ENCODE assay signal across 8 cellular contexts in genomic region chr5:79020861-79021561, GRCh38. TPM values are rescaled to one million over a fixed set of nuclear protein-coding genes. Genes with fewer than 3 reads are reported as not detected.
DNase-seq lines count a peak whose midpoint lies in the region; ATAC-seq, FAIRE-seq and TF ChIP-seq lines count a peak whose summit lies in the region.

No MANE protein-coding gene starts in this region.

- peaks cover 0 to 11% of the 10 kb centered on the region in 2 experiments; a peak in 3 of 4 replicates for H3K4me1 ChIP-seq in SK-N-SH (ENCODE audit: control insufficient read depth in 1 of 2, insufficient read depth in 2 of 2, low read depth in 1 of 2, low read length in 1 of 2)
- no peaks in the 10 kb centered on the region; a peak in 1 of 5 replicates for H3K4me1 ChIP-seq in K562 (replicated peaks in 1 of 2; ENCODE audit: control insufficient read depth in 2 of 2, insufficient read depth in 2 of 2, low read length in 2 of 2)

- peak; percentile 88 for TF ChIP-seq RAD21 in SK-N-SH (IDR thresholded peaks at IDR 0.05; ENCODE audit: low read length)
- peak; percentile 85 to 89 for TF ChIP-seq RAD21 in K562 (CRISPR knock-in tag; conservative IDR thresholded peaks at IDR 0.05 in 1 of 2, IDR thresholded peaks at IDR 0.05 in 1 of 2)

- H4K20me1 ChIP-seq in SK-N-SH (ENCODE audit: insufficient read depth), result no peaks in the 10 kb centered on the region
- H4K20me1 ChIP-seq in K562 (replicated peaks; ENCODE audit: control insufficient read depth, insufficient read depth, low read length), result no peaks in the 10 kb centered on the region

- H3K9me3 ChIP-seq in SK-N-SH (no peaks in the 10 kb centered on the region), K562 (replicated peaks; ENCODE audit: control insufficient read depth, insufficient read depth, low read depth, low read length) (no peaks in the 10 kb centered on the region)

- peak; percentile 91 for ATAC-seq in K562
- peak; percentile 86 for ATAC-seq in sciatic nerve
- no peak for ATAC-seq in HG03025 (IDR thresholded peaks at IDR 0.05; ENCODE audit: low FRiP score, unreplicated experiment)
- no peak for ATAC-seq in HG02981 (IDR thresholded peaks at IDR 0.05; ENCODE audit: unreplicated experiment)

- DNase-seq in G401 (ENCODE audit: low spot score) (peak; percentile 67), KBM-7 (peak; percentile 75), SK-N-SH (peak; percentile 33), K562 (ENCODE audit: extremely low read depth in 1 of 4, low spot score in 3 of 4) (peak; percentile 18 to 61 (median 40)), iPS DF 19.7 (ENCODE audit: low read depth, low spot score) (peak; percentile 33), sciatic nerve (ENCODE audit: low spot score) (peak; percentile 77)

- H3K79me2 ChIP-seq in SK-N-SH (ENCODE audit: insufficient read depth) (no peaks in the 10 kb centered on the region), K562 (ENCODE audit: control insufficient read depth, insufficient read depth, low read length) (no peaks in the 10 kb centered on the region)

- peak overlapping the region; percentile 29 to 38; a peak in 3 of 4 replicates for H3K4me3 ChIP-seq in SK-N-SH (ENCODE audit: low read depth in 2 of 2, low read length in 1 of 2)
- H3K4me3 ChIP-seq in K562, result no peak overlapping the region

- FAIRE-seq in K562 (lab: Jason Lieb, UNC), result peak; percentile 86

- H3K27ac ChIP-seq in SK-N-SH (ENCODE audit: low read depth in 2 of 2, low read length in 1 of 2), result peak overlapping the region in 1 of 2 experiments; percentile 60; a peak in 3 of 4 replicates
- H3K27ac ChIP-seq in K562 (ENCODE audit: extremely low read depth, low read depth, low read length), result no peak overlapping the region

- H3K9me2 ChIP-seq in SK-N-SH, result no peaks in the 10 kb centered on the region

- in situ Hi-C loops in G401 (cut with HindIII; ENCODE audit: low sequenced_read_pairs) (no loop called here), KBM-7 (cut with MboI; ENCODE audit: low pct_unique_long_range_greater_than_20kb, low sequenced_read_pairs) (loop anchor here (25.0 kb wide), 2 partner anchors 91 to 441 kb away; partner anchors contain the start of gene BHMT), K562 (cut with MboI) (loop anchor here (10.0 to 25.0 kb wide), 2 partner anchors 454 to 1291 kb away; partner anchors contain the start of gene SPZ1)

- WGBS in SK-N-SH (ENCODE audit: low lambda C conversion rate), result 46% methylated on average over 14 of the region's 14 CpGs
- WGBS in K562 (ENCODE audit: insufficient coverage, low coverage, missing lambda C conversion rate), result 17% methylated on average over 14 of the region's 14 CpGs

- peaks cover 8% of the 10 kb centered on the region for H3F3A ChIP-seq in SK-N-SH (replicated peaks; ENCODE audit: insufficient read depth)

- peak overlapping the region; percentile 23; the same call in 1 of the 2 replicates for H3K9ac ChIP-seq in SK-N-SH
- no peak overlapping the region for H3K9ac ChIP-seq in K562 (ENCODE audit: insufficient read depth in 1 of 2, low read depth in 2 of 2, low read length in 2 of 2)

- H2AFZ ChIP-seq in SK-N-SH (ENCODE audit: low read depth), result peak overlapping the region; percentile 78
- peak overlapping the region; percentile 18; the same call in 1 of the 2 replicates for H2AFZ ChIP-seq in K562 (ENCODE audit: low read depth, low read length)

- H3K4me2 ChIP-seq in SK-N-SH (peak overlapping the region; percentile 35), K562 (ENCODE audit: insufficient read depth, low read length) (no peak overlapping the region)

- H3K9me1 ChIP-seq in K562 (ENCODE audit: control insufficient read depth, insufficient read depth, low read length), result no peaks in the 10 kb centered on the region

- intact Hi-C loops in K562 (cut with micrococcal nuclease), result loop anchor here (1.0 to 10.0 kb wide), 2 partner anchors 121 to 834 kb away; no protein-coding TSS in a partner anchor
- intact Hi-C loops in sciatic nerve (cut with DNase I), result loop anchor here (1.0 to 10.0 kb wide), 2 partner anchors 45 to 114 kb away; no protein-coding TSS in a partner anchor

- CTCF ChIA-PET in SK-N-SH (lab: Yijun Ruan, JAX) (interaction anchor here (0.5 to 9.8 kb wide), 58 partner anchors 12 to 1063 kb away, joined by 3 to 585 read pairs (median 4); partner anchors contain the start of gene ARSB), K562 (lab: Yijun Ruan, JAX; ENCODE audit: low intra/inter-chr PET ratio) (interaction anchor here (0.5 to 2.8 kb wide), 7 partner anchors 89 to 1063 kb away, joined by 3 to 32 read pairs (median 5); no protein-coding TSS in a partner anchor)

- H3K27me3 ChIP-seq in SK-N-SH (ENCODE audit: insufficient read depth) (no peaks in the 10 kb centered on the region), K562 (ENCODE audit: control insufficient read depth in 2 of 2, insufficient read depth in 2 of 2, low read length in 2 of 2) (no peaks in the 10 kb centered on the region; a peak in 2 of 5 replicates)

- POLR2A ChIA-PET in SK-N-SH (lab: Yijun Ruan, JAX) (interaction anchor here (0.5 kb wide), 1 partner anchor 40 kb away, joined by 3 read pairs; no protein-coding TSS in a partner anchor), K562 (lab: Yijun Ruan, JAX) (interaction anchor here (0.7 to 1.3 kb wide), 4 partner anchors 9 to 112 kb away, joined by 3 to 10 read pairs (median 3); no protein-coding TSS in a partner anchor)

- no TSS peak for BruUV-seq in K562 (replicated peaks; lab: Mats Ljungman, UMichigan)

- TF ChIP-seq EP300 in SK-N-SH (IDR thresholded peaks at IDR 0.05; ENCODE audit: borderline replicate concordance in 1 of 2, low read depth in 1 of 2, low read length in 1 of 2) (peak in 1 of 2 experiments; percentile 22; a peak in 1 of 4 replicates), K562 (IDR thresholded peaks at IDR 0.05; ENCODE audit: low read length) (no peak)

- TF ChIP-seq POLR2A in K562 (conservative IDR thresholded peaks at IDR 0.05), result no peak

- TF ChIP-seq CTCF in SK-N-SH (IDR thresholded peaks at IDR 0.05) (peak; percentile 91), K562 (IDR thresholded peaks at IDR 0.05 in 2 of 3, conservative IDR thresholded peaks at IDR 0.05 in 1 of 3; ENCODE audit: insufficient read depth in 2 of 3, low read depth in 1 of 3, low read length in 3 of 3) (peak; percentile 80 to 88 (median 86))

- no peaks in the 10 kb centered on the region for H3K36me3 ChIP-seq in SK-N-SH (replicated peaks in 1 of 2; ENCODE audit: control insufficient read depth in 1 of 2, insufficient read depth in 2 of 2, low read length in 1 of 2)
- no peaks in the 10 kb centered on the region for H3K36me3 ChIP-seq in K562 (ENCODE audit: control insufficient read depth, insufficient read depth, low read length)

RNA-seq across cellular contexts. Expression of gene ARSB, which starts 35.9 kb away (rescaled TPM):
- 10.6 and 22.2 TPM in 2 replicates for total RNA-seq in G401 (2014; rRNA removed; shearing (Covaris generic))
- polyA plus RNA-seq in SK-N-SH (2012; rRNA removed) (12.5 and 17.6 TPM in 2 replicates), K562 (2011; rRNA removed) (1.7 and 3.1 TPM in 2 replicates), K562 (2014; fragmentation: Illumina TruSeq; extraction: Trizol) (1.7 and 2.4 TPM in 2 replicates), K562 (2014; fragmentation: Nextera tagmentation; extraction: Ambion mirVana) (under 1 TPM; 0.52 to 0.68 TPM), K562 (2014; rRNA removed) (1.4 and 2.8 TPM in 2 replicates)
- polyA plus RNA-seq in SK-N-SH (2012; cell fraction: cytosol; rRNA removed), result 14.8 and 16.5 TPM in 2 replicates
- polyA plus RNA-seq in SK-N-SH (2012; cell fraction: nucleus; rRNA removed), result 8.7 and 9.2 TPM in 2 replicates
- 3.2 and 3.3 TPM in 2 replicates for total RNA-seq in K562 (2011; cell fraction: chromatin; rRNA removed; ENCODE audit: low replicate concordance)
- 3.7 TPM in 2 replicates for total RNA-seq in K562 (2011; cell fraction: nucleolus; rRNA removed)
- total RNA-seq in K562 (2011; cell fraction: nucleoplasm; rRNA removed), result 4.0 and 6.5 TPM in 2 replicates
- total RNA-seq in K562 (2014; rRNA removed) (1.7 and 2.9 TPM in 2 replicates), K562 (2014; rRNA removed; fragmentation: Illumina TruSeq; extraction: Trizol) (3.2 TPM in 2 replicates), K562 (2015; rRNA removed; fragmentation: Illumina TruSeq; extraction: Trizol) (4.5 and 4.6 TPM in 2 replicates), K562 (2021) (3.2 and 3.3 TPM in 2 replicates), sciatic nerve (7.0 TPM)
- 1.4 and 2.9 TPM in 2 replicates for polyA plus RNA-seq in K562 (2011; cell fraction: cytosol; rRNA removed)
- polyA plus RNA-seq in K562 (2011; cell fraction: nucleus; rRNA removed), result 0.58 and 0.88 TPM in 2 replicates
- 2.0 and 2.4 TPM in 2 replicates for polyA plus RNA-seq in K562 (2012)
- 2.8 and 4.6 TPM in 2 replicates for polyA minus RNA-seq in K562 (2011; rRNA and poly(A)+ RNA removed)
- polyA minus RNA-seq in K562 (2011; cell fraction: cytosol; rRNA and poly(A)+ RNA removed), result 2.2 and 4.1 TPM in 2 replicates
- 1.2 and 1.3 TPM in 2 replicates for polyA minus RNA-seq in K562 (2011; cell fraction: nucleus; rRNA and poly(A)+ RNA removed)

RNA-seq across cellular contexts. Expression of gene DMGDH, which starts 48.5 kb away (rescaled TPM):
- total RNA-seq in G401 (2014; rRNA removed; shearing (Covaris generic)), result not detected in 2 replicates
- 0.56 and 0.70 TPM in 2 replicates for polyA plus RNA-seq in SK-N-SH (2012; rRNA removed)
- polyA plus RNA-seq in SK-N-SH (2012; cell fraction: cytosol; rRNA removed), result 0.28 and 0.41 TPM in 2 replicates
- polyA plus RNA-seq in SK-N-SH (2012; cell fraction: nucleus; rRNA removed), result 0.79 and 1.5 TPM in 2 replicates
- not detected in 2 replicates for total RNA-seq in K562 (2011; cell fraction: chromatin; rRNA removed; ENCODE audit: low replicate concordance)
- total RNA-seq in K562 (2011; cell fraction: nucleolus; rRNA removed), result not detected in 2 replicates
- 1.2 TPM in 1 of 2 replicates, not detected in the other for total RNA-seq in K562 (2011; cell fraction: nucleoplasm; rRNA removed)
- total RNA-seq in K562 (2014; rRNA removed), result not detected in 2 replicates
- not detected in 2 replicates for total RNA-seq in K562 (2014; rRNA removed; fragmentation: Illumina TruSeq; extraction: Trizol)
- 0.38 TPM in 1 of 2 replicates, not detected in the other for total RNA-seq in K562 (2015; rRNA removed; fragmentation: Illumina TruSeq; extraction: Trizol)
- total RNA-seq in K562 (2021), result 0.51 and 0.58 TPM in 2 replicates
- not detected in 2 replicates for polyA plus RNA-seq in K562 (2011; rRNA removed)
- polyA plus RNA-seq in K562 (2011; cell fraction: cytosol; rRNA removed), result not detected in 2 replicates
- 0.63 TPM in 1 of 2 replicates, not detected in the other for polyA plus RNA-seq in K562 (2011; cell fraction: nucleus; rRNA removed)
- polyA plus RNA-seq in K562 (2012), result 1.4 TPM in 1 of 2 replicates, not detected in the other
- not detected in 2 replicates for polyA plus RNA-seq in K562 (2014; fragmentation: Illumina TruSeq; extraction: Trizol)
- under 1 TPM in 1 of 2 experiments, not detected in 1; 0.13 TPM for polyA plus RNA-seq in K562 (2014; fragmentation: Nextera tagmentation; extraction: Ambion mirVana)
- polyA plus RNA-seq in K562 (2014; rRNA removed), result not detected in 2 replicates
- polyA minus RNA-seq in K562 (2011; rRNA and poly(A)+ RNA removed), result not detected in 2 replicates
- polyA minus RNA-seq in K562 (2011; cell fraction: cytosol; rRNA and poly(A)+ RNA removed), result not detected in 2 replicates
- not detected in 2 replicates for polyA minus RNA-seq in K562 (2011; cell fraction: nucleus; rRNA and poly(A)+ RNA removed)
- 8.0 TPM for total RNA-seq in sciatic nerve

RNA-seq across cellular contexts. Expression of gene BHMT2, which starts 48.6 kb away (rescaled TPM):
- total RNA-seq in G401 (2014; rRNA removed; shearing (Covaris generic)), result not detected in 2 replicates
- not detected in 2 replicates for polyA plus RNA-seq in SK-N-SH (2012; rRNA removed)
- not detected in 2 replicates for polyA plus RNA-seq in SK-N-SH (2012; cell fraction: cytosol; rRNA removed)
- not detected in 2 replicates for polyA plus RNA-seq in SK-N-SH (2012; cell fraction: nucleus; rRNA removed)
- not detected in 2 replicates for total RNA-seq in K562 (2011; cell fraction: chromatin; rRNA removed; ENCODE audit: low replicate concordance)
- total RNA-seq in K562 (2011; cell fraction: nucleolus; rRNA removed), result not detected in 2 replicates
- total RNA-seq in K562 (2011; cell fraction: nucleoplasm; rRNA removed), result not detected in 2 replicates
- total RNA-seq in K562 (2014; rRNA removed), result not detected in 2 replicates
- total RNA-seq in K562 (2014; rRNA removed; fragmentation: Illumina TruSeq; extraction: Trizol), result not detected in 2 replicates
- total RNA-seq in K562 (2015; rRNA removed; fragmentation: Illumina TruSeq; extraction: Trizol), result not detected in 2 replicates
- not detected in 2 replicates for total RNA-seq in K562 (2021)
- not detected in 2 replicates for polyA plus RNA-seq in K562 (2011; rRNA removed)
- polyA plus RNA-seq in K562 (2011; cell fraction: cytosol; rRNA removed), result not detected in 2 replicates
- polyA plus RNA-seq in K562 (2011; cell fraction: nucleus; rRNA removed), result not detected in 2 replicates
- polyA plus RNA-seq in K562 (2012), result not detected in 2 replicates
- polyA plus RNA-seq in K562 (2014; fragmentation: Illumina TruSeq; extraction: Trizol), result not detected in 2 replicates
- polyA plus RNA-seq in K562 (2014; fragmentation: Nextera tagmentation; extraction: Ambion mirVana), result not detected
- not detected in 2 replicates for polyA plus RNA-seq in K562 (2014; rRNA removed)
- not detected in 2 replicates for polyA minus RNA-seq in K562 (2011; rRNA and poly(A)+ RNA removed)
- polyA minus RNA-seq in K562 (2011; cell fraction: cytosol; rRNA and poly(A)+ RNA removed), result not detected in 2 replicates
- polyA minus RNA-seq in K562 (2011; cell fraction: nucleus; rRNA and poly(A)+ RNA removed), result not detected in 2 replicates
- total RNA-seq in sciatic nerve, result 33.2 TPM

Comparison
In these comparisons a context has a peak if more than half of its experiments do, and no peak if none do; other contexts are left out.
1. ATAC-seq: peak in K562 (single experiment) and sciatic nerve (single experiment); none in HG03025 (single experiment) and HG02981 (single experiment).
2. RNA of gene BHMT2, which starts 48.6 kb away (total RNA-seq): 33.2 TPM in sciatic nerve (single experiment); not detected in G401 and not detected in K562; every median in the first group is over 10 times any median in the second.
3. Peak in every context shown above with its lines, with median percentiles within 50 percentile points of each other: DNase-seq.